ENCODE assay signal across 14 cellular contexts in the genomic region with DNA sequence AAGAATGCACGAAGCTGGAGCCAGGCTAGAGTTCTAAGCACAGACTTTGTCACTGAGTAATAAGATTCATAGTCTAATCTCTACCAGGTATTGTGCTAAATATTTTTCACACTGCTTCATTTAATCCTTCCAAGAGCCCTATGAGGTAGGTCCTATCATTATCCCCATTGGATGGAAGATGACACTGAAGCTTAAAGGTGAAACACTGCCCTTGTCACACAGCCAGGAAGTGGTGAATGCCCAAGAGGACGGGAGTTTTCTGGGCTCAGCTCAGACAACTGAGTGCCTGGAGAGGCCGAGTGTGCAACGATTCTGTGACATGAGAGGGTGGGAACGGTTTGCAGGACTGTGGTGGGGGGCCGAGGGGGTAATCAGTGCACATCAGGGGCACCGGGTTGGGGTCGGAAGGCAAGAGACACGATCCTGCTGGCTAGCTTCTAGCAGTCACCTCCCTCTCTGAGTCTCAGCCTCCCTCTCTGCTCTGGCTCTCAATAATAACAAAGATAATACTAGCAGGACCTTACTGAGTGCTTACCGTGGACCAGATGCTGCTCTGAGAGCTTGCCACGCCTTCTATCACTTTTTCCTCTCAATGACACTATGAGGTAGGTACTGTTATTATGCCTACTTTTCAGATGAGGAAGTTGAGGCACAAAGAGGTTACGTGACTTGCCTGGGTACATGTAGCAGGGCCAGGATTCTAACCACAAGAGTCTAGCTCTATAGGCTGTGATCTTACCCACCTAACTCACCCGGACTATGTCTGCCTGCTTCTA. TPM values are rescaled to one million over a fixed set of nuclear protein-coding genes. Genes with fewer than 3 reads are reported as not detected.
DNase-seq lines count a peak whose midpoint lies in the region; ATAC-seq and TF ChIP-seq lines count a peak whose summit lies in the region.
"Had no signal": no experiment of that assay in that cellular context is flagged by ENCODE, and none has a peak within 500 bp of the region (broad histone marks: within the 10 kb centered on the region; RNA-seq: fewer than 3 reads in every experiment).

No MANE protein-coding gene starts in this region.

- H3K9ac ChIP-seq in Karpas-422 (ENCODE audit: low read length): peak overlapping the region; percentile 60

- no peaks in the 10 kb centered on the region for H3K36me3 Mint-ChIP-seq in activated CD8-positive, alpha-beta memory T cell treated with anti-CD3 and anti-CD28 coated beads, Interleukin-2, amount 10 ng/mL, durations not matched to agents 7 days and 5 days
- H3K36me3 Mint-ChIP-seq in central memory CD8-positive, alpha-beta T cell (ENCODE audit: insufficient read depth): peaks cover 3% of the 10 kb centered on the region

- no peaks in the 10 kb centered on the region for H3K79me2 ChIP-seq in Karpas-422 (ENCODE audit: low read length)

- H3K27ac Mint-ChIP-seq in activated CD8-positive, alpha-beta memory T cell treated with anti-CD3 and anti-CD28 coated beads, Interleukin-2, amount 10 ng/mL, durations not matched to agents 7 days and 5 days: peak overlapping the region; percentile 66
- peak overlapping the region; percentile 38 for H3K27ac Mint-ChIP-seq in central memory CD8-positive, alpha-beta T cell (ENCODE audit: low read depth)

- peaks cover 62% of the 10 kb centered on the region for H3K4me1 ChIP-seq in Karpas-422 (ENCODE audit: low read length)
- H3K4me1 ChIP-seq in BE2C: no peaks in the 10 kb centered on the region

- peak overlapping the region; percentile 29; the same call in 1 of the 2 replicates for H3K4me3 ChIP-seq in Karpas-422 (ENCODE audit: low read length)
- H3K4me3 ChIP-seq in BE2C (ENCODE audit: low read depth, low read length): no peak overlapping the region
- H3K4me3 ChIP-seq: smooth muscle cell had no signal

- H3K36me3 ChIP-seq in Karpas-422 (ENCODE audit: insufficient read depth, low read length) (no peaks in the 10 kb centered on the region), BE2C (no peaks in the 10 kb centered on the region)

- ATAC-seq in activated CD8-positive, alpha-beta memory T cell treated with anti-CD3 and anti-CD28 coated beads, Interleukin-2, amount 10 ng/mL, durations not matched to agents 7 days and 5 days: peak; percentile 69
- peak; percentile 46 for ATAC-seq in central memory CD8-positive, alpha-beta T cell (replicated peaks; ENCODE audit: extremely low read depth, poor library complexity, severe bottlenecking)
- peak; percentile 49 for ATAC-seq in stimulated activated naive CD8-positive, alpha-beta T cell treated with anti-CD3 and anti-CD28 coated beads, Interleukin-15, Interleukin-2, amounts not matched to agents 100 U/mL and 50 U/mL, for 24 hours

- peak overlapping the region; percentile 2 for H3K4me3 Mint-ChIP-seq in activated CD8-positive, alpha-beta memory T cell treated with anti-CD3 and anti-CD28 coated beads, Interleukin-2, amount 10 ng/mL, durations not matched to agents 7 days and 5 days
- peak overlapping the region; percentile 65 for H3K4me3 Mint-ChIP-seq in central memory CD8-positive, alpha-beta T cell
- H3K4me3 Mint-ChIP-seq: neural crest cell had no signal

- DNase-seq in activated CD8-positive, alpha-beta memory T cell treated with anti-CD3 and anti-CD28 coated beads, Interleukin-2, amount 10 ng/mL, durations not matched to agents 7 days and 5 days: no peak
- no peak for DNase-seq in activated CD8-positive, alpha-beta memory T cell treated with anti-CD3 and anti-CD28 coated beads for 24 hours
- DNase-seq in Karpas-422: peak; percentile 57
- no peak for DNase-seq in central memory CD8-positive, alpha-beta T cell (ENCODE audit: low spot score in 2 of 2)
- no peak for DNase-seq in stimulated activated naive CD8-positive, alpha-beta T cell treated with anti-CD3 and anti-CD28 coated beads, Interleukin-15, Interleukin-2, amounts not matched to agents 100 U/mL and 50 U/mL, for 24 hours
- DNase-seq in NCI-H1694 treated with DMSO at 0.1 percent for 48 hours (lab: John Stamatoyannopoulos, UW): no peak
- DNase-seq in GM19240 (ENCODE audit: insufficient read length, low spot score): no peak
- no peak for DNase-seq in BE2C
- DNase-seq: activated CD4-positive, CD25-positive, alpha-beta regulatory T cell treated with anti-CD3 and anti-CD28 coated beads, Interleukin-2, amount 50 U/mL, for 72 hours; DMS 273 treated with DMSO at 0.1 percent for 48 hours; hippocampal formation had no signal

- peaks cover 5% of the 10 kb centered on the region for H3K27me3 Mint-ChIP-seq in activated CD8-positive, alpha-beta memory T cell treated with anti-CD3 and anti-CD28 coated beads, Interleukin-2, amount 10 ng/mL, durations not matched to agents 7 days and 5 days
- no peaks in the 10 kb centered on the region for H3K27me3 Mint-ChIP-seq in central memory CD8-positive, alpha-beta T cell

- H3K4me2 ChIP-seq in Karpas-422 (ENCODE audit: low read depth, low read length, poor library complexity, severe bottlenecking): peak overlapping the region; percentile 58
- H3K4me2 ChIP-seq: smooth muscle cell had no signal

- H3K9me3 ChIP-seq in Karpas-422 (ENCODE audit: low read length) (no peaks in the 10 kb centered on the region), BE2C (no peaks in the 10 kb centered on the region)

- H3K27me3 ChIP-seq in Karpas-422 (ENCODE audit: low read length) (no peaks in the 10 kb centered on the region), BE2C (no peaks in the 10 kb centered on the region)

- no peak overlapping the region for H2AFZ ChIP-seq in Karpas-422 (ENCODE audit: low read length)

- TF ChIP-seq CTCF in BE2C (IDR thresholded peaks at IDR 0.05; ENCODE audit: low read depth, low read length): no peak

- H3K27ac ChIP-seq in Karpas-422 (ENCODE audit: low read length): peak overlapping the region; percentile 100

- CTCF ChIA-PET in activated CD8-positive, alpha-beta memory T cell treated with anti-CD3 and anti-CD28 coated beads, Interleukin-2, amount 10 ng/mL, durations not matched to agents 7 days and 5 days (lab: Charles Lee): interaction anchor here (0.8 to 3.2 kb wide), 4 partner anchors 9 to 54 kb away, joined by 3 to 13 read pairs (median 9); no protein-coding TSS in a partner anchor

- no peaks in the 10 kb centered on the region for H4K20me1 ChIP-seq in Karpas-422 (ENCODE audit: insufficient read depth, low read depth, low read length)

- peaks cover 24% of the 10 kb centered on the region for H3K4me1 Mint-ChIP-seq in activated CD8-positive, alpha-beta memory T cell treated with anti-CD3 and anti-CD28 coated beads, Interleukin-2, amount 10 ng/mL, durations not matched to agents 7 days and 5 days
- peaks cover 22% of the 10 kb centered on the region for H3K4me1 Mint-ChIP-seq in central memory CD8-positive, alpha-beta T cell

- H3K9me2 ChIP-seq in Karpas-422 (replicated peaks; ENCODE audit: insufficient read depth, low read length): no peaks in the 10 kb centered on the region

- no peaks in the 10 kb centered on the region for H3K9me3 Mint-ChIP-seq in activated CD8-positive, alpha-beta memory T cell treated with anti-CD3 and anti-CD28 coated beads, Interleukin-2, amount 10 ng/mL, durations not matched to agents 7 days and 5 days (ENCODE audit: low read depth)
- no peaks in the 10 kb centered on the region for H3K9me3 Mint-ChIP-seq in central memory CD8-positive, alpha-beta T cell
- H3K9me3 Mint-ChIP-seq: neural crest cell had no signal

RNA-seq across cellular contexts. Expression of gene KCNQ4, which starts 12.4 kb away (rescaled TPM):
- total RNA-seq in activated CD8-positive, alpha-beta memory T cell treated with anti-CD3 and anti-CD28 coated beads, Interleukin-2, amount 10 ng/mL, durations not matched to agents 7 days and 5 days: under 1 TPM; 0.12 to 0.44 TPM
- total RNA-seq in Karpas-422 (2014; rRNA removed; shearing (Covaris generic); ENCODE audit: low replicate concordance): 2.3 and 3.2 TPM in 2 replicates
- polyA plus RNA-seq in BE2C (2012; ENCODE audit: insufficient read depth, insufficient read length, low read depth): 2.9 TPM
- total RNA-seq: MCF 10A, smooth muscle cell had no signal
